Comparison of ENCODE assay signal across 2 cellular contexts in genomic region chr6:33704215-33704817, GRCh38.
TF ChIP-seq lines count a peak whose summit lies in the region.

No MANE protein-coding gene starts in this region.

TF ChIP-seq in HepG2, 621 proteins besides CTCF, POLR2A, EP300 and RAD21:
- TF ChIP-seq NFE2 (CRISPR knock-in tag; IDR thresholded peaks at IDR 0.05) (no peak), TBL1XR1 (IDR thresholded peaks at IDR 0.05; ENCODE audit: borderline replicate concordance, low read length, partially characterized antibody) (no peak), ZNF343 (CRISPR knock-in tag; IDR thresholded peaks at IDR 0.05) (no peak), AGO2 (optimal IDR thresholded peaks at IDR 0.05; ENCODE audit: low read depth, low read length) (peak; percentile 18), POLR2G (IDR thresholded peaks at IDR 0.05; ENCODE audit: low read depth, low read length) (peak; percentile 48; the same call in 1 of the 2 replicates), ZNF280B (CRISPR knock-in tag; IDR thresholded peaks at IDR 0.05; ENCODE audit: borderline replicate concordance) (peak; percentile 61; the same call in 1 of the 2 replicates), ZBTB38 (CRISPR knock-in tag; IDR thresholded peaks at IDR 0.05) (peak; percentile 35; the same call in 1 of the 2 replicates), DPF2 (CRISPR knock-in tag; IDR thresholded peaks at IDR 0.05; ENCODE audit: borderline replicate concordance, low read depth) (no peak), POGK (CRISPR knock-in tag; conservative IDR thresholded peaks at IDR 0.05) (no peak), MBNL3 (CRISPR knock-in tag; conservative IDR thresholded peaks at IDR 0.05) (no peak), BRCA1 (CRISPR knock-in tag; IDR thresholded peaks at IDR 0.05) (no peak), AHDC1 (CRISPR knock-in tag; IDR thresholded peaks at IDR 0.05; ENCODE audit: borderline replicate concordance) (no peak)

TF ChIP-seq in GM23338, 12 proteins besides CTCF, POLR2A, EP300 and RAD21:
- no peak for TF ChIP-seq EZH2 (IDR thresholded peaks at IDR 0.05; ENCODE audit: low read depth, unreplicated experiment)
- TF ChIP-seq ZNF462 (CRISPR knock-in tag; IDR thresholded peaks at IDR 0.05), result no peak
- no peak for TF ChIP-seq ZNF331 (CRISPR knock-in tag; IDR thresholded peaks at IDR 0.05; ENCODE audit: low read depth)
- TF ChIP-seq ETS1 (IDR thresholded peaks at IDR 0.05), result no peak
- TF ChIP-seq POLR2AphosphoS5 (IDR thresholded peaks at IDR 0.05; ENCODE audit: low read depth), result no peak
- no peak for TF ChIP-seq JUNB (IDR thresholded peaks at IDR 0.05; ENCODE audit: unreplicated experiment)
- no peak for TF ChIP-seq REST (IDR thresholded peaks at IDR 0.05; ENCODE audit: unreplicated experiment)
- no peak for TF ChIP-seq STAT1 (IDR thresholded peaks at IDR 0.05; ENCODE audit: unreplicated experiment)
TF ChIP-seq in GM23338: peak in this region for 0.
